Comparison of ENCODE assay signal across 12 cellular contexts in genomic region chr10:35012781-35013180, GRCh38.
"Had no signal": no experiment of that assay in that cellular context is flagged by ENCODE, and none has a peak within 500 bp of the region (broad histone marks: within the 10 kb centered on the region; RNA-seq: fewer than 3 reads in every experiment).

No MANE protein-coding gene starts in this region.

- FAIRE-seq: astrocyte, frontal cortex had no signal

- H3K27me3 ChIP-seq: dorsolateral prefrontal cortex, left lung, ovary, suprapubic skin had no signal

- H3K27ac Mint-ChIP-seq: memory B cell, type B pancreatic cell had no signal

- H3K4me3 Mint-ChIP-seq: memory B cell, type B pancreatic cell had no signal

- H3K4me3 ChIP-seq: dorsolateral prefrontal cortex, left lung, ovary, suprapubic skin had no signal

- DNase-seq: activated effector memory CD4-positive, alpha-beta T cell treated with anti-CD3 and anti-CD28 coated beads, Interleukin-2, amount 50 U/mL, for 16 hours; activated T-cell treated with anti-CD3 and anti-CD28 coated beads, Interleukin-2, amount 50 U/mL, for 1 hour; dorsolateral prefrontal cortex; left lung; ovary; stimulated activated CD4-positive, alpha-beta T cell treated with anti-CD3 and anti-CD28 coated beads, Interleukin-2, amount 100 ng/mL, for 48 hours; stimulated activated naive CD8-positive, alpha-beta T cell treated with anti-CD3 and anti-CD28 coated beads, Interleukin-15, Interleukin-2, amounts not matched to agents 100 U/mL and 50 U/mL, for 24 hours had no signal

- H3K9me3 ChIP-seq: left lung, ovary, suprapubic skin had no signal

- H3K27ac ChIP-seq: dorsolateral prefrontal cortex, left lung, ovary, suprapubic skin had no signal

- H3K4me1 Mint-ChIP-seq: memory B cell had no signal

- H3K36me3 ChIP-seq: ovary had no signal

- H3K27me3 Mint-ChIP-seq: memory B cell, type B pancreatic cell had no signal

- H3K4me1 ChIP-seq: left lung, suprapubic skin had no signal

- ATAC-seq: left lung; stimulated activated naive CD8-positive, alpha-beta T cell treated with anti-CD3 and anti-CD28 coated beads, Interleukin-15, Interleukin-2, amounts not matched to agents 100 U/mL and 50 U/mL, for 24 hours had no signal

- H3K9me3 Mint-ChIP-seq: memory B cell, type B pancreatic cell had no signal
